12 cellular contexts compared by ENCODE assay signal in genomic region chr5:77937015-77937908, GRCh38.
DNase-seq lines count a peak whose midpoint lies in the region; ATAC-seq and TF ChIP-seq lines count a peak whose summit lies in the region.
"Had no signal": no experiment of that assay in that cellular context is flagged by ENCODE, and none has a peak within 500 bp of the region (broad histone marks: within the 10 kb centered on the region; RNA-seq: fewer than 3 reads in every experiment).

No MANE protein-coding gene starts in this region.

- DNase-seq in NK-92 treated with Interleukin-12 subunit alpha and Interleukin-12 subunit beta, amount 100 ng/mL, for 24 hours (lab: John Stamatoyannopoulos, UW) = no peak
- DNase-seq in neural progenitor cell (ENCODE audit: low spot score) (no peak), islet precursor cell (no peak), sigmoid colon (no peak)
- DNase-seq: kidney glomerular epithelial cell, upper lobe of left lung had no signal

- no peaks in the 10 kb centered on the region for H3K4me1 Mint-ChIP-seq in neural progenitor cell

- H3K9me3 Mint-ChIP-seq in neural progenitor cell = peaks cover 8% of the 10 kb centered on the region

- H3K36me3 Mint-ChIP-seq in neural progenitor cell = no peaks in the 10 kb centered on the region

- H3K27me3 ChIP-seq in DOHH2 (ENCODE audit: control insufficient read depth, low read length) = peaks cover 2% of the 10 kb centered on the region; the same call in 1 of the 2 replicates
- no peaks in the 10 kb centered on the region for H3K27me3 ChIP-seq in OCI-LY3 (ENCODE audit: low read depth, low read length)
- no peaks in the 10 kb centered on the region for H3K27me3 ChIP-seq in neural progenitor cell
- H3K27me3 ChIP-seq in sigmoid colon = no peaks in the 10 kb centered on the region
- H3K27me3 ChIP-seq: upper lobe of left lung had no signal

- no peak overlapping the region for H3K4me3 Mint-ChIP-seq in neural progenitor cell

- 67 to 79% methylated on average over 6 of the region's 6 CpGs for WGBS in sigmoid colon, 2 donors

- H3K9ac ChIP-seq in OCI-LY3 (ENCODE audit: low read length) (peak overlapping the region; percentile 84), neural progenitor cell (no peak overlapping the region)

- H4K20me1 ChIP-seq in DOHH2 (ENCODE audit: control insufficient read depth, insufficient read depth, low read depth, low read length) (no peaks in the 10 kb centered on the region), OCI-LY3 (ENCODE audit: insufficient read depth, low read length) (no peaks in the 10 kb centered on the region), neural progenitor cell (ENCODE audit: low read depth) (no peaks in the 10 kb centered on the region)

- H3K4me3 ChIP-seq in DOHH2 (ENCODE audit: low read length) (no peak overlapping the region), OCI-LY3 (ENCODE audit: low read length) (peak overlapping the region; percentile 70), neural progenitor cell (no peak overlapping the region), sigmoid colon (no peak overlapping the region)
- H3K4me3 ChIP-seq: smooth muscle cell, upper lobe of left lung had no signal

- H2AFZ ChIP-seq in OCI-LY3 (ENCODE audit: low read depth, low read length) (0 out of 2 replicates have a peak overlapping the region, but pooled peaks have one; percentile 12), neural progenitor cell (replicated peaks) (no peak overlapping the region)

- no peak for TF ChIP-seq CTCF in DOHH2 (IDR thresholded peaks at IDR 0.05; ENCODE audit: low read depth, low read length, poor library complexity, severe bottlenecking)
- TF ChIP-seq CTCF in OCI-LY3 (IDR thresholded peaks at IDR 0.05; ENCODE audit: low read depth, low read length) = no peak
- TF ChIP-seq CTCF in neural progenitor cell (IDR thresholded peaks at IDR 0.05) = no peak
- TF ChIP-seq CTCF in sigmoid colon (IDR thresholded peaks at IDR 0.05) = no peak

- TF ChIP-seq POLR2A in sigmoid colon (IDR thresholded peaks at IDR 0.05) = no peak

- ATAC-seq in GM19395 (IDR thresholded peaks at IDR 0.05; ENCODE audit: unreplicated experiment) = peak; percentile 87
- peak; percentile 61 for ATAC-seq in HG03039 (IDR thresholded peaks at IDR 0.05; ENCODE audit: unreplicated experiment)

- H3K27me3 Mint-ChIP-seq in neural progenitor cell (ENCODE audit: insufficient read depth, low read depth) = peaks cover 2% of the 10 kb centered on the region

- H3K36me3 ChIP-seq in DOHH2 (ENCODE audit: control insufficient read depth, low read length) (no peaks in the 10 kb centered on the region), OCI-LY3 (replicated peaks; ENCODE audit: low read depth, low read length) (no peaks in the 10 kb centered on the region), neural progenitor cell (no peaks in the 10 kb centered on the region), sigmoid colon (no peaks in the 10 kb centered on the region)
- H3K36me3 ChIP-seq: upper lobe of left lung had no signal

- TF ChIP-seq EP300 in sigmoid colon (IDR thresholded peaks at IDR 0.05) = no peak

- H3K9me3 ChIP-seq in DOHH2 (ENCODE audit: control insufficient read depth, insufficient read depth, low read length) (no peaks in the 10 kb centered on the region), OCI-LY3 (ENCODE audit: insufficient read depth, low read length) (0 out of 2 replicates have a peak, but pooled peaks cover 10% of the 10 kb centered on the region), neural progenitor cell (ENCODE audit: low read depth) (no peaks in the 10 kb centered on the region), sigmoid colon (no peaks in the 10 kb centered on the region)
- H3K9me3 ChIP-seq: upper lobe of left lung had no signal

- no peaks in the 10 kb centered on the region for H3K79me2 ChIP-seq in DOHH2 (ENCODE audit: control insufficient read depth, low read length)
- H3K79me2 ChIP-seq in OCI-LY3 (ENCODE audit: low read length) = no peaks in the 10 kb centered on the region
- H3K79me2 ChIP-seq in neural progenitor cell (ENCODE audit: low read depth) = no peaks in the 10 kb centered on the region

- H3K4me2 ChIP-seq in DOHH2 (ENCODE audit: low read length) (peak overlapping the region; percentile 22; the same call in 1 of the 2 replicates), OCI-LY3 (ENCODE audit: low read length) (peak overlapping the region; percentile 84), neural progenitor cell (no peak overlapping the region)
- H3K4me2 ChIP-seq: smooth muscle cell had no signal

- intact Hi-C loops in sigmoid colon (cut with DNase I) = no loop called here

- H3F3A ChIP-seq in DOHH2 (ENCODE audit: control insufficient read depth, insufficient read depth) = no peaks in the 10 kb centered on the region
- no peaks in the 10 kb centered on the region for H3F3A ChIP-seq in neural progenitor cell (ENCODE audit: low read depth)

- H3K9me2 ChIP-seq in DOHH2 (replicated peaks; ENCODE audit: control insufficient read depth, low read length) = no peaks in the 10 kb centered on the region

- H3K27ac Mint-ChIP-seq in neural progenitor cell = no peak overlapping the region

- H3K27ac ChIP-seq in DOHH2 (ENCODE audit: low read depth, low read length) = no peak overlapping the region
- peak overlapping the region; percentile 100 for H3K27ac ChIP-seq in OCI-LY3 (ENCODE audit: low read length)
- no peak overlapping the region for H3K27ac ChIP-seq in neural progenitor cell
- no peak overlapping the region for H3K27ac ChIP-seq in sigmoid colon
- H3K27ac ChIP-seq: C4-2B, upper lobe of left lung had no signal

- peaks cover 9% of the 10 kb centered on the region for H3K4me1 ChIP-seq in DOHH2 (ENCODE audit: control insufficient read depth, low read length)
- peaks cover 49% of the 10 kb centered on the region for H3K4me1 ChIP-seq in OCI-LY3 (ENCODE audit: low read length)
- no peaks in the 10 kb centered on the region for H3K4me1 ChIP-seq in neural progenitor cell
- H3K4me1 ChIP-seq in sigmoid colon = no peaks in the 10 kb centered on the region
- H3K4me1 ChIP-seq: upper lobe of left lung had no signal
